In genomic region chr3:65685621-65686020, GRCh38 we compare ENCODE assay signal across 15 cellular contexts.
DNase-seq lines count a peak whose midpoint lies in the region; ATAC-seq, FAIRE-seq and TF ChIP-seq lines count a peak whose summit lies in the region.
"Had no signal": no experiment of that assay in that cellular context is flagged by ENCODE, and none has a peak within 500 bp of the region (broad histone marks: within the 10 kb centered on the region; RNA-seq: fewer than 3 reads in every experiment).

No MANE protein-coding gene starts in this region.

- ATAC-seq in left cardiac atrium (peak; percentile 21 to 34), K562 (no peak), left lung (peak; percentile 55), GM21528 (IDR thresholded peaks at IDR 0.05; ENCODE audit: low FRiP score, unreplicated experiment) (no peak)
- ATAC-seq in activated T-cell treated with anti-CD3 and anti-CD28 coated beads, Interleukin-2, amount 50 U/mL, for 4 hours = no peak
- ATAC-seq: activated CD8-positive, alpha-beta memory T cell treated with anti-CD3 and anti-CD28 coated beads, Interleukin-2, amount 10 ng/mL, durations not matched to agents 7 days and 5 days had no signal

- WGBS in K562 (ENCODE audit: insufficient coverage, low coverage, missing lambda C conversion rate) = 47% methylated on average over 3 of the region's 3 CpGs

- no peaks in the 10 kb centered on the region for H4K20me1 ChIP-seq in K562 (replicated peaks; ENCODE audit: control insufficient read depth, insufficient read depth, low read length)

- no peak overlapping the region for H3K4me2 ChIP-seq in K562 (ENCODE audit: insufficient read depth, low read length)

- TF ChIP-seq EP300 in K562 (IDR thresholded peaks at IDR 0.05; ENCODE audit: low read length) = no peak

- no peak overlapping the region for H3K4me3 Mint-ChIP-seq in activated T-cell treated with anti-CD3 and anti-CD28 coated beads, Interleukin-2, amount 50 U/mL, for 4 hours
- H3K4me3 Mint-ChIP-seq: activated B cell treated with CpG ODN at 0.5 μM for 24 hours; activated CD8-positive, alpha-beta memory T cell treated with anti-CD3 and anti-CD28 coated beads, Interleukin-2, amount 10 ng/mL, durations not matched to agents 7 days and 5 days; memory B cell had no signal

- H3K27ac ChIP-seq in right atrium auricular region (peak overlapping the region in 1 of 2 donors; percentile 12), K562 (ENCODE audit: extremely low read depth, low read depth, low read length) (no peak overlapping the region), left lung (no peak overlapping the region), tibial artery (peak overlapping the region; percentile 29 to 39)
- H3K27ac ChIP-seq: esophagus muscularis mucosa had no signal

- no peak for TF ChIP-seq POLR2A in K562 (conservative IDR thresholded peaks at IDR 0.05)

- in situ Hi-C loops in K562 (cut with MboI) = no loop called here

- H3K4me1 ChIP-seq in right atrium auricular region = peaks cover 0 to 12% of the 10 kb centered on the region in 2 donors
- H3K4me1 ChIP-seq in K562 (replicated peaks in 1 of 2; ENCODE audit: control insufficient read depth in 2 of 2, insufficient read depth in 2 of 2, low read length in 2 of 2) = no peaks in the 10 kb centered on the region
- H3K4me1 ChIP-seq in left lung = peaks cover 0 to 4% of the 10 kb centered on the region in 2 donors
- peaks cover 0 to 41% (median 11%) of the 10 kb centered on the region in 4 donors for H3K4me1 ChIP-seq in tibial artery

- no peaks in the 10 kb centered on the region for H3K36me3 Mint-ChIP-seq in activated T-cell treated with anti-CD3 and anti-CD28 coated beads, Interleukin-2, amount 50 U/mL, for 4 hours (ENCODE audit: insufficient read depth)
- H3K36me3 Mint-ChIP-seq: activated CD8-positive, alpha-beta memory T cell treated with anti-CD3 and anti-CD28 coated beads, Interleukin-2, amount 10 ng/mL, durations not matched to agents 7 days and 5 days; memory B cell had no signal

- TF ChIP-seq CTCF in right atrium auricular region (IDR thresholded peaks at IDR 0.05) (no peak), K562 (IDR thresholded peaks at IDR 0.05 in 2 of 3, conservative IDR thresholded peaks at IDR 0.05 in 1 of 3; ENCODE audit: insufficient read depth in 2 of 3, low read depth in 1 of 3, low read length in 3 of 3) (no peak), left lung (IDR thresholded peaks at IDR 0.05) (no peak), tibial artery (IDR thresholded peaks at IDR 0.05) (no peak)

- POLR2A ChIA-PET in K562 (lab: Yijun Ruan, JAX) = no interaction called here

- no TSS peak for BruUV-seq in K562 (replicated peaks; lab: Mats Ljungman, UMichigan)

- intact Hi-C loops in left cardiac atrium (cut with DNase I) = loop anchor here in 1 of 2 donors (10.0 kb wide), 1 partner anchor 49 kb away; no protein-coding TSS in a partner anchor
- intact Hi-C loops in K562 (cut with micrococcal nuclease) = no loop called here
- intact Hi-C loops in left lung (cut with DNase I) = no loop called here
- intact Hi-C loops in tibial artery (cut with DNase I; ENCODE audit: low total_unique reads) = no loop called here

- H3K9me1 ChIP-seq in K562 (ENCODE audit: control insufficient read depth, insufficient read depth, low read length) = no peaks in the 10 kb centered on the region

- no peak for FAIRE-seq in K562 (lab: Jason Lieb, UNC)

- peak overlapping the region; percentile 55 for H2AFZ ChIP-seq in K562 (ENCODE audit: low read depth, low read length)

- H3K36me3 ChIP-seq in right atrium auricular region (no peaks in the 10 kb centered on the region), K562 (ENCODE audit: control insufficient read depth, insufficient read depth, low read length) (no peaks in the 10 kb centered on the region), left lung (no peaks in the 10 kb centered on the region), tibial artery (no peaks in the 10 kb centered on the region)
- H3K36me3 ChIP-seq: esophagus muscularis mucosa had no signal

- H3K79me2 ChIP-seq in K562 (ENCODE audit: control insufficient read depth, insufficient read depth, low read length) = no peaks in the 10 kb centered on the region

- CTCF ChIA-PET in K562 (lab: Yijun Ruan, JAX; ENCODE audit: low intra/inter-chr PET ratio) = no interaction called here

- H3K4me3 ChIP-seq in right atrium auricular region = no peak overlapping the region
- no peak overlapping the region for H3K4me3 ChIP-seq in K562
- no peak overlapping the region for H3K4me3 ChIP-seq in left lung
- H3K4me3 ChIP-seq in tibial artery = no peak overlapping the region
- H3K4me3 ChIP-seq: esophagus muscularis mucosa had no signal

- H3K9me3 ChIP-seq in right atrium auricular region (no peaks in the 10 kb centered on the region), K562 (replicated peaks; ENCODE audit: control insufficient read depth, insufficient read depth, low read depth, low read length) (no peaks in the 10 kb centered on the region), left lung (no peaks in the 10 kb centered on the region), tibial artery (no peaks in the 10 kb centered on the region)
- H3K9me3 ChIP-seq: esophagus muscularis mucosa had no signal

- DNase-seq in left cardiac atrium (no peak), right atrium auricular region (ENCODE audit: low spot score) (no peak), K562 (ENCODE audit: extremely low read depth in 1 of 4, low spot score in 3 of 4) (peak in 1 of 4 experiments; percentile 25), left lung (no peak), tibial artery (no peak), mesenteric fat pad (ENCODE audit: low spot score) (no peak)
- no peak for DNase-seq in activated T-cell treated with anti-CD3 and anti-CD28 coated beads, Interleukin-2, amount 50 U/mL, for 4 hours
- DNase-seq: activated B cell treated with CpG ODN at 0.5 μM for 24 hours; activated CD8-positive, alpha-beta memory T cell treated with anti-CD3 and anti-CD28 coated beads, Interleukin-2, amount 10 ng/mL, durations not matched to agents 7 days and 5 days; activated naive CD4-positive, alpha-beta T cell treated with anti-CD3 and anti-CD28 coated beads, Interleukin-2, amount 50 U/mL, for 16 hours; NCI-H2171 treated with DMSO at 0.1 percent for 48 hours; SW 1271 had no signal

- H3K9ac ChIP-seq in K562 (ENCODE audit: insufficient read depth in 1 of 2, low read depth in 2 of 2, low read length in 2 of 2) = no peak overlapping the region

- H3K27me3 ChIP-seq in right atrium auricular region (no peaks in the 10 kb centered on the region), K562 (ENCODE audit: control insufficient read depth in 2 of 2, insufficient read depth in 2 of 2, low read length in 2 of 2) (no peaks in the 10 kb centered on the region), left lung (no peaks in the 10 kb centered on the region), tibial artery (no peaks in the 10 kb centered on the region)
- H3K27me3 ChIP-seq: esophagus muscularis mucosa had no signal

- TF ChIP-seq RAD21 in K562 (CRISPR knock-in tag; conservative IDR thresholded peaks at IDR 0.05 in 1 of 2, IDR thresholded peaks at IDR 0.05 in 1 of 2) = no peak

- H3K9me3 Mint-ChIP-seq in activated T-cell treated with anti-CD3 and anti-CD28 coated beads, Interleukin-2, amount 50 U/mL, for 4 hours = peaks cover 3% of the 10 kb centered on the region
- H3K9me3 Mint-ChIP-seq: activated B cell treated with CpG ODN at 0.5 μM for 24 hours had no signal

- no peaks in the 10 kb centered on the region for H3K4me1 Mint-ChIP-seq in activated T-cell treated with anti-CD3 and anti-CD28 coated beads, Interleukin-2, amount 50 U/mL, for 4 hours (ENCODE audit: low read depth)
- H3K4me1 Mint-ChIP-seq: activated B cell treated with CpG ODN at 0.5 μM for 24 hours; activated CD8-positive, alpha-beta memory T cell treated with anti-CD3 and anti-CD28 coated beads, Interleukin-2, amount 10 ng/mL, durations not matched to agents 7 days and 5 days; memory B cell had no signal

- no peaks in the 10 kb centered on the region for H3K27me3 Mint-ChIP-seq in activated T-cell treated with anti-CD3 and anti-CD28 coated beads, Interleukin-2, amount 50 U/mL, for 4 hours (ENCODE audit: low read depth)
- H3K27me3 Mint-ChIP-seq: activated B cell treated with CpG ODN at 0.5 μM for 24 hours; activated CD8-positive, alpha-beta memory T cell treated with anti-CD3 and anti-CD28 coated beads, Interleukin-2, amount 10 ng/mL, durations not matched to agents 7 days and 5 days; memory B cell had no signal

TF ChIP-seq in K562, 482 proteins besides CTCF, POLR2A, EP300 and RAD21:
- TF ChIP-seq NFIC (IDR thresholded peaks at IDR 0.05) = peak; percentile 30; the same call in 1 of the 2 replicates
- TF ChIP-seq, protein P1, sequence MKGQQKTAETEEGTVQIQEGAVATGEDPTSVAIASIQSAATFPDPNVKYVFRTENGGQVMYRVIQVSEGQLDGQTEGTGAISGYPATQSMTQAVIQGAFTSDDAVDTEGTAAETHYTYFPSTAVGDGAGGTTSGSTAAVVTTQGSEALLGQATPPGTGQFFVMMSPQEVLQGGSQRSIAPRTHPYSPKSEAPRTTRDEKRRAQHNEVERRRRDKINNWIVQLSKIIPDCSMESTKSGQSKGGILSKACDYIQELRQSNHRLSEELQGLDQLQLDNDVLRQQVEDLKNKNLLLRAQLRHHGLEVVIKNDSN (CRISPR knock-in tag; IDR thresholded peaks at IDR 0.05) = no peak

Comparison
In these comparisons a context has a peak if more than half of its experiments do, and no peak if none do; other contexts are left out.
1. ATAC-seq: peak in left cardiac atrium (2 of 2) and left lung (single experiment); none in K562 (single experiment), GM21528 (single experiment) and activated T-cell treated with anti-CD3 and anti-CD28 coated beads, Interleukin-2, amount 50 U/mL, for 4 hours (0 of 2).
2. H3K27ac ChIP-seq: peak in tibial artery (2 of 2); none in K562 (single experiment) and left lung (0 of 2).